Comparison of ENCODE assay signal across 8 cellular contexts in genomic region chr2:164621761-164622105, GRCh38. TPM values are rescaled to one million over a fixed set of nuclear protein-coding genes. Genes with fewer than 3 reads are reported as not detected.
DNase-seq lines count a peak whose midpoint lies in the region; ATAC-seq lines count a peak whose summit lies in the region.

No MANE protein-coding gene starts in this region.

- DNase-seq in AG08395 (ENCODE audit: low spot score) (peak; percentile 3), medulla oblongata (ENCODE audit: extremely low spot score) (no peak), SKM-1 treated with dmso at 0.1 percent for 144 hours (lab: John Stamatoyannopoulos, UW; ENCODE audit: unreplicated experiment) (no peak)
- DNase-seq in naive thymus-derived CD4-positive, alpha-beta T cell = no peak
- no peak for DNase-seq in activated CD4-positive, alpha-beta memory T cell treated with anti-CD3 and anti-CD28 coated beads, Interleukin-2, amount 10 ng/mL, durations not matched to agents 7 days and 5 days

- peaks cover 5% of the 10 kb centered on the region for H3K27me3 ChIP-seq in HUES48 (ENCODE audit: control insufficient read depth, insufficient read depth, low read length)
- peaks cover 0 to 2% of the 10 kb centered on the region in 2 donors for H3K27me3 ChIP-seq in duodenal mucosa (ENCODE audit: control insufficient read depth in 1 of 2, insufficient read depth in 2 of 2, low read length in 2 of 2)
- H3K27me3 ChIP-seq in naive thymus-derived CD4-positive, alpha-beta T cell (ENCODE audit: control insufficient read depth in 2 of 2, insufficient read depth in 2 of 2, low read length in 2 of 2) = no peaks in the 10 kb centered on the region

- peak overlapping the region; percentile 80 for H3K4me3 ChIP-seq in HUES48 (ENCODE audit: low read depth, low read length)
- peak overlapping the region; percentile 65 to 71 for H3K4me3 ChIP-seq in duodenal mucosa (ENCODE audit: low read depth in 1 of 2, low read length in 2 of 2)
- no peak overlapping the region for H3K4me3 ChIP-seq in naive thymus-derived CD4-positive, alpha-beta T cell (ENCODE audit: low read length)

- peaks cover 4% of the 10 kb centered on the region for H3K36me3 ChIP-seq in HUES48 (ENCODE audit: control insufficient read depth, insufficient read depth, low read length)
- no peaks in the 10 kb centered on the region for H3K36me3 ChIP-seq in duodenal mucosa (ENCODE audit: control insufficient read depth in 1 of 2, insufficient read depth in 2 of 2, low read length in 2 of 2)
- no peaks in the 10 kb centered on the region for H3K36me3 ChIP-seq in naive thymus-derived CD4-positive, alpha-beta T cell (ENCODE audit: control insufficient read depth in 2 of 3, insufficient read depth in 3 of 3, low read length in 3 of 3)

- no peak overlapping the region for H3K27ac Mint-ChIP-seq in naive thymus-derived CD4-positive, alpha-beta T cell
- H3K27ac Mint-ChIP-seq in activated CD4-positive, alpha-beta memory T cell treated with anti-CD3 and anti-CD28 coated beads, Interleukin-2, amount 10 ng/mL, durations not matched to agents 7 days and 5 days = no peak overlapping the region

- H3K27ac ChIP-seq in HUES48 (ENCODE audit: low read depth, low read length) (peak overlapping the region; percentile 68), duodenal mucosa (ENCODE audit: low read depth, low read length) (no peak overlapping the region)
- H3K27ac ChIP-seq in naive thymus-derived CD4-positive, alpha-beta T cell (ENCODE audit: low read depth, low read length) = no peak overlapping the region

- H3K4me1 Mint-ChIP-seq in naive thymus-derived CD4-positive, alpha-beta T cell = peaks cover 0 to 10% (median 2%) of the 10 kb centered on the region in 7 donors
- no peaks in the 10 kb centered on the region for H3K4me1 Mint-ChIP-seq in activated CD4-positive, alpha-beta memory T cell treated with anti-CD3 and anti-CD28 coated beads, Interleukin-2, amount 10 ng/mL, durations not matched to agents 7 days and 5 days

- POLR2A ChIA-PET in naive thymus-derived CD4-positive, alpha-beta T cell (lab: Charles Lee) = no interaction called here
- POLR2A ChIA-PET in activated CD4-positive, alpha-beta memory T cell treated with anti-CD3 and anti-CD28 coated beads, Interleukin-2, amount 10 ng/mL, durations not matched to agents 7 days and 5 days (lab: Charles Lee) = no interaction called here

- ATAC-seq in naive thymus-derived CD4-positive, alpha-beta T cell = no peak
- no peak for ATAC-seq in GM21786 (IDR thresholded peaks at IDR 0.05; ENCODE audit: unreplicated experiment)

- H3K9ac ChIP-seq in HUES48 (ENCODE audit: low read depth, low read length) = peak overlapping the region; percentile 81
- H3K9ac ChIP-seq in duodenal mucosa (ENCODE audit: low read depth in 1 of 2, low read length in 2 of 2) = peak overlapping the region; percentile 47 to 48

- peaks cover 31 to 51% (median 41%) of the 10 kb centered on the region in 5 donors for H3K27me3 Mint-ChIP-seq in naive thymus-derived CD4-positive, alpha-beta T cell
- peaks cover 17% of the 10 kb centered on the region for H3K27me3 Mint-ChIP-seq in activated CD4-positive, alpha-beta memory T cell treated with anti-CD3 and anti-CD28 coated beads, Interleukin-2, amount 10 ng/mL, durations not matched to agents 7 days and 5 days

- H3K4me1 ChIP-seq in HUES48 (ENCODE audit: control insufficient read depth, insufficient read depth, low read length) (peaks cover 36% of the 10 kb centered on the region), duodenal mucosa (ENCODE audit: control insufficient read depth in 1 of 2, insufficient read depth in 2 of 2, low read length in 2 of 2) (peaks cover 0 to 3% of the 10 kb centered on the region in 2 donors)
- H3K4me1 ChIP-seq in naive thymus-derived CD4-positive, alpha-beta T cell (ENCODE audit: control insufficient read depth in 2 of 2, insufficient read depth in 2 of 2, low read length in 2 of 2) = no peaks in the 10 kb centered on the region

- no peaks in the 10 kb centered on the region for H3K36me3 Mint-ChIP-seq in naive thymus-derived CD4-positive, alpha-beta T cell
- no peaks in the 10 kb centered on the region for H3K36me3 Mint-ChIP-seq in activated CD4-positive, alpha-beta memory T cell treated with anti-CD3 and anti-CD28 coated beads, Interleukin-2, amount 10 ng/mL, durations not matched to agents 7 days and 5 days (ENCODE audit: low read depth)

- H3K4me3 Mint-ChIP-seq in naive thymus-derived CD4-positive, alpha-beta T cell = peak overlapping the region in 9 of 10 donors; percentile 13 to 64 (median 56)
- no peak overlapping the region for H3K4me3 Mint-ChIP-seq in activated CD4-positive, alpha-beta memory T cell treated with anti-CD3 and anti-CD28 coated beads, Interleukin-2, amount 10 ng/mL, durations not matched to agents 7 days and 5 days

- H3K9me3 Mint-ChIP-seq in naive thymus-derived CD4-positive, alpha-beta T cell = peaks cover 0 to 6% (median 0%) of the 10 kb centered on the region in 11 donors
- no peaks in the 10 kb centered on the region for H3K9me3 Mint-ChIP-seq in activated CD4-positive, alpha-beta memory T cell treated with anti-CD3 and anti-CD28 coated beads, Interleukin-2, amount 10 ng/mL, durations not matched to agents 7 days and 5 days

- H3K9me3 ChIP-seq in HUES48 (ENCODE audit: control insufficient read depth, insufficient read depth, low read length) = no peaks in the 10 kb centered on the region
- no peaks in the 10 kb centered on the region for H3K9me3 ChIP-seq in duodenal mucosa (ENCODE audit: control insufficient read depth in 1 of 2, low read length in 2 of 2)
- no peaks in the 10 kb centered on the region for H3K9me3 ChIP-seq in naive thymus-derived CD4-positive, alpha-beta T cell (ENCODE audit: control insufficient read depth in 2 of 3, low read length in 3 of 3)

- CTCF ChIA-PET in naive thymus-derived CD4-positive, alpha-beta T cell (lab: Charles Lee) = no interaction called here
- CTCF ChIA-PET in activated CD4-positive, alpha-beta memory T cell treated with anti-CD3 and anti-CD28 coated beads, Interleukin-2, amount 10 ng/mL, durations not matched to agents 7 days and 5 days (lab: Charles Lee) = no interaction called here

- intact Hi-C loops in naive thymus-derived CD4-positive, alpha-beta T cell (cut with micrococcal nuclease) = no loop called here

RNA-seq across cellular contexts. Expression of gene GRB14, which starts 0.5 kb away (rescaled TPM):
- total RNA-seq in naive thymus-derived CD4-positive, alpha-beta T cell = not detected
- polyA plus RNA-seq in naive thymus-derived CD4-positive, alpha-beta T cell = not detected
- not detected for total RNA-seq in activated CD4-positive, alpha-beta memory T cell treated with anti-CD3 and anti-CD28 coated beads, Interleukin-2, amount 10 ng/mL, durations not matched to agents 7 days and 5 days
